23 cellular contexts compared by ENCODE assay signal in genomic region chr4:128908735-128909134, GRCh38.
DNase-seq lines count a peak whose midpoint lies in the region; ATAC-seq and TF ChIP-seq lines count a peak whose summit lies in the region.
"Had no signal": no experiment of that assay in that cellular context is flagged by ENCODE, and none has a peak within 500 bp of the region (broad histone marks: within the 10 kb centered on the region; RNA-seq: fewer than 3 reads in every experiment).

No MANE protein-coding gene starts in this region.

- H3K27me3 ChIP-seq in spleen (replicated peaks in 1 of 7), result no peaks in the 10 kb centered on the region
- H3K27me3 ChIP-seq: SJSA1 had no signal

- WGBS in spleen, 5 donors, result 51 to 72% (median 62%) methylated on average over 5 of the region's 5 CpGs

- H3K27ac ChIP-seq in spleen, result peak overlapping the region in 6 of 8 donors; percentile 11 to 83 (median 60)
- H3K27ac ChIP-seq: GM23248, SJSA1 had no signal

- H3K4me1 ChIP-seq in spleen, result peaks cover 0 to 23% (median 0%) of the 10 kb centered on the region in 6 donors
- H3K4me1 ChIP-seq: HAP-1, SJSA1 had no signal

- TF ChIP-seq CTCF in spleen (IDR thresholded peaks at IDR 0.05 in 8 of 11, conservative IDR thresholded peaks at IDR 0.05 in 3 of 11), result no peak

- DNase-seq in NOMO-1 treated with DMSO at 0.1 percent for 48 hours (lab: John Stamatoyannopoulos, UW; ENCODE audit: unreplicated experiment), result peak; percentile 4
- no peak for DNase-seq in NOMO-1 treated with dmso at 0.1 percent for 144 hours (lab: John Stamatoyannopoulos, UW; ENCODE audit: unreplicated experiment)
- DNase-seq in MV-4-11 (lab: John Stamatoyannopoulos, UW), result peak; percentile 19
- DNase-seq in fibroblast of peridontal ligament (ENCODE audit: extremely low read depth), result peak; percentile 20
- DNase-seq in spleen, result no peak
- no peak for DNase-seq in activated CD4-positive, alpha-beta T cell treated with anti-CD3 and anti-CD28 coated beads for 1 hour
- DNase-seq: AML-193; C1 segment of cervical spinal cord; Calu3; CD8-positive, alpha-beta memory T cell; DMS153; GF-D8; GM23248; NCI-H1105; NCI-H2081; NCI-H2171; NCI-H526; T-helper 1 cell had no signal

- intact Hi-C loops in spleen (cut with DNase I; ENCODE audit: low total_unique reads), result no loop called here

- H3K4me3 ChIP-seq in spleen, result peak overlapping the region in 1 of 8 donors; percentile 36
- H3K4me3 ChIP-seq: GM23248, HAP-1, SJSA1 had no signal

- no peak for TF ChIP-seq POLR2A in spleen (IDR thresholded peaks at IDR 0.05)

- no peaks in the 10 kb centered on the region for H3K9me3 ChIP-seq in spleen
- H3K9me3 ChIP-seq: HAP-1, SJSA1 had no signal

- H3K36me3 ChIP-seq in spleen, result peaks cover 0 to 6% (median 0%) of the 10 kb centered on the region in 6 donors
- H3K36me3 ChIP-seq: HAP-1, SJSA1 had no signal

- ATAC-seq in HG02588 (IDR thresholded peaks at IDR 0.05; ENCODE audit: unreplicated experiment), result no peak
- ATAC-seq in HG03045 (IDR thresholded peaks at IDR 0.05; ENCODE audit: unreplicated experiment), result no peak
- ATAC-seq: Right ventricle myocardium inferior had no signal

Comparison
In these comparisons a context has a peak if more than half of its experiments do, and no peak if none do; other contexts are left out.
1. DNase-seq: peak in NOMO-1 treated with DMSO at 0.1 percent for 48 hours (single experiment), MV-4-11 (single experiment) and fibroblast of peridontal ligament (single experiment); none in NOMO-1 treated with dmso at 0.1 percent for 144 hours (single experiment), spleen (single experiment) and activated CD4-positive, alpha-beta T cell treated with anti-CD3 and anti-CD28 coated beads for 1 hour (single experiment).